ENCODE assay signal across 9 cellular contexts in the genomic region with DNA sequence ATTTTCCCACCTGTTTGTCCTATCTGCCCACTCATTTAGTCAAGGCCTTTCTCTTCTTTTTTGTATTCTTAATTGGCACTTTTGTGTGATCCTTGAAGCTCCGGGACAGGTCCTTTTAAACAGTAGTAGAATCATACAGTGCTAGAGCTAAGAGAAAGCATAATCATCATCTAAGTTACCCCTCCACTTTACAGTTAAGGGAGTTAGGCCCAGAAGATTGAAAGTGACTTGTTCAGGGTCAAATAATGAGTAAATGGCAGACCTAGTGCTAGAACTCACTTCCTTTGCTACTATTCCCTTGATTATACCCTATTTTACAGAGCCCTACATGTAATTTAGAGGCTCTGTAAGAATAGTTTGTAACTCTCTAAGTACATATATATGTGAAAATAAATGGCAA. TPM values are rescaled to one million over a fixed set of nuclear protein-coding genes. Genes with fewer than 3 reads are reported as not detected.
DNase-seq lines count a peak whose midpoint lies in the region; ATAC-seq and TF ChIP-seq lines count a peak whose summit lies in the region.
"Had no signal": no experiment of that assay in that cellular context is flagged by ENCODE, and none has a peak within 500 bp of the region (broad histone marks: within the 10 kb centered on the region; RNA-seq: fewer than 3 reads in every experiment).

No MANE protein-coding gene starts in this region.

- no peak overlapping the region for H3K4me3 Mint-ChIP-seq in stimulated activated naive B cell treated with anti-CD40 and anti-IgM and Interleukin-4, amounts not matched to agents 10 μg/mL and 1 μg/mL and 100 μg/mL, for 72 hours
- H3K4me3 Mint-ChIP-seq: neural crest cell had no signal

- H3K79me2 ChIP-seq in MM.1S (ENCODE audit: low read length) = peaks cover 75% of the 10 kb centered on the region
- peaks cover 38% of the 10 kb centered on the region for H3K79me2 ChIP-seq in parathyroid adenoma

- peaks cover 0 to 4% of the 10 kb centered on the region in 2 donors for H3K36me3 Mint-ChIP-seq in stimulated activated naive B cell treated with anti-CD40 and anti-IgM and Interleukin-4, amounts not matched to agents 10 μg/mL and 1 μg/mL and 100 μg/mL, for 72 hours

- H3K4me3 ChIP-seq in BJ (ENCODE audit: low read depth, low read length) = peak overlapping the region; percentile 84; the same call in 1 of the 2 replicates
- H3K4me3 ChIP-seq in MM.1S (ENCODE audit: low read length) = peak overlapping the region; percentile 94
- peak overlapping the region; percentile 96 for H3K4me3 ChIP-seq in endocrine pancreas (ENCODE audit: control insufficient read depth, insufficient read depth, low read length)
- H3K4me3 ChIP-seq in parathyroid adenoma (ENCODE audit: low read depth, low read length) = peak overlapping the region; percentile 75

- no peaks in the 10 kb centered on the region for H3K9me3 Mint-ChIP-seq in stimulated activated naive B cell treated with anti-CD40 and anti-IgM and Interleukin-4, amounts not matched to agents 10 μg/mL and 1 μg/mL and 100 μg/mL, for 72 hours
- H3K9me3 Mint-ChIP-seq: neural crest cell had no signal

- ATAC-seq in stimulated activated naive B cell treated with anti-CD40 and anti-IgM and Interleukin-4, amounts not matched to agents 10 μg/mL and 1 μg/mL and 100 μg/mL, for 72 hours (replicated peaks) = no peak

- H3F3A ChIP-seq in MM.1S (ENCODE audit: insufficient read depth, low read length) = peaks cover 23% of the 10 kb centered on the region

- H4K20me1 ChIP-seq in MM.1S (ENCODE audit: insufficient read depth, low read length) = peaks cover 42% of the 10 kb centered on the region

- H3K27me3 ChIP-seq in BJ (ENCODE audit: control insufficient read depth, insufficient read depth, low read length) = no peaks in the 10 kb centered on the region
- H3K27me3 ChIP-seq in MM.1S (replicated peaks; ENCODE audit: insufficient read depth, low read length) = no peaks in the 10 kb centered on the region
- no peaks in the 10 kb centered on the region for H3K27me3 ChIP-seq in endocrine pancreas (ENCODE audit: control insufficient read depth, insufficient read depth, low read length)
- no peaks in the 10 kb centered on the region for H3K27me3 ChIP-seq in parathyroid adenoma (ENCODE audit: control insufficient read depth, insufficient read depth, low read length)

- H3K27ac ChIP-seq in MM.1S (ENCODE audit: low read length) = peak overlapping the region; percentile 91; the same call in 1 of the 2 replicates
- peak overlapping the region; percentile 96 for H3K27ac ChIP-seq in parathyroid adenoma

- H3K4me2 ChIP-seq in MM.1S (ENCODE audit: low read depth, low read length) (peak overlapping the region; percentile 89), parathyroid adenoma (ENCODE audit: low read length) (peak overlapping the region; percentile 38)

- DNase-seq in BJ (ENCODE audit: low read depth) (no peak), MM.1S (no peak), DMS153 (lab: John Stamatoyannopoulos, UW) (no peak), NCI-H1048 (lab: John Stamatoyannopoulos, UW) (no peak)
- no peak for DNase-seq in activated CD8-positive, alpha-beta memory T cell treated with anti-CD3 and anti-CD28 coated beads, Interleukin-2, amount 50 U/mL, for 4 hours
- no peak for DNase-seq in stimulated activated naive B cell treated with anti-CD40 and anti-IgM and Interleukin-4, amounts not matched to agents 10 μg/mL and 1 μg/mL and 100 μg/mL, for 72 hours

- no peak overlapping the region for H3K27ac Mint-ChIP-seq in stimulated activated naive B cell treated with anti-CD40 and anti-IgM and Interleukin-4, amounts not matched to agents 10 μg/mL and 1 μg/mL and 100 μg/mL, for 72 hours

- H3K36me3 ChIP-seq in BJ (ENCODE audit: control insufficient read depth, insufficient read depth, low read length) (no peaks in the 10 kb centered on the region), MM.1S (replicated peaks; ENCODE audit: insufficient read depth, low read length) (no peaks in the 10 kb centered on the region), endocrine pancreas (ENCODE audit: control insufficient read depth, insufficient read depth, low read length) (no peaks in the 10 kb centered on the region), parathyroid adenoma (ENCODE audit: control insufficient read depth, insufficient read depth, low read length) (no peaks in the 10 kb centered on the region)

- peaks cover 30% of the 10 kb centered on the region for H3K4me1 ChIP-seq in MM.1S (ENCODE audit: low read length)
- H3K4me1 ChIP-seq in endocrine pancreas (ENCODE audit: control insufficient read depth, insufficient read depth, low read length) = peaks cover 42% of the 10 kb centered on the region
- H3K4me1 ChIP-seq in parathyroid adenoma = peaks cover 13% of the 10 kb centered on the region

- peaks cover 25 to 29% of the 10 kb centered on the region in 2 donors for H3K4me1 Mint-ChIP-seq in stimulated activated naive B cell treated with anti-CD40 and anti-IgM and Interleukin-4, amounts not matched to agents 10 μg/mL and 1 μg/mL and 100 μg/mL, for 72 hours

- TF ChIP-seq CTCF in BJ (IDR thresholded peaks at IDR 0.05; ENCODE audit: insufficient read depth, low read depth, low read length) (no peak), MM.1S (IDR thresholded peaks at IDR 0.05; ENCODE audit: low read length) (no peak), parathyroid adenoma (IDR thresholded peaks at IDR 0.05) (no peak)

- H3K9me3 ChIP-seq in MM.1S (replicated peaks; ENCODE audit: insufficient read depth, low read length) (no peaks in the 10 kb centered on the region), endocrine pancreas (ENCODE audit: control insufficient read depth, low read length) (no peaks in the 10 kb centered on the region), parathyroid adenoma (ENCODE audit: control insufficient read depth, low read length) (no peaks in the 10 kb centered on the region)

- CTCF ChIA-PET in BJ (lab: Yijun Ruan, JAX) = interaction anchor here (1.3 to 1.7 kb wide), 3 partner anchors 27 to 48 kb away, joined by 3 to 5 read pairs (median 3); no protein-coding TSS in a partner anchor

- H3K9ac ChIP-seq in MM.1S (ENCODE audit: low read length) = peak overlapping the region; percentile 97; the same call in 1 of the 2 replicates
- no peak overlapping the region for H3K9ac ChIP-seq in endocrine pancreas (ENCODE audit: control insufficient read depth, insufficient read depth, low read length)
- H3K9ac ChIP-seq in parathyroid adenoma = no peak overlapping the region

- H2AFZ ChIP-seq in MM.1S (ENCODE audit: low read length) = no peak overlapping the region
- no peak overlapping the region for H2AFZ ChIP-seq in parathyroid adenoma

- no peaks in the 10 kb centered on the region for H3K9me2 ChIP-seq in MM.1S (replicated peaks; ENCODE audit: insufficient read depth, low read length)

- POLR2A ChIA-PET in BJ (lab: Charles Lee) = no interaction called here

- H3K27me3 Mint-ChIP-seq in stimulated activated naive B cell treated with anti-CD40 and anti-IgM and Interleukin-4, amounts not matched to agents 10 μg/mL and 1 μg/mL and 100 μg/mL, for 72 hours = no peaks in the 10 kb centered on the region

RNA-seq across cellular contexts. Expression of a gene that starts 2.5 kb away (rescaled TPM):
- 15.0 and 22.1 TPM in 2 replicates for polyA plus RNA-seq in BJ (2011; rRNA removed)
- polyA minus RNA-seq in BJ (2011; rRNA and poly(A)+ RNA removed) = 15.7 and 23.0 TPM in 2 replicates
